16 cellular contexts compared by ENCODE assay signal in genomic region chr13:66794340-66795031, GRCh38.
DNase-seq lines count a peak whose midpoint lies in the region; ATAC-seq and TF ChIP-seq lines count a peak whose summit lies in the region.
"Had no signal": no experiment of that assay in that cellular context is flagged by ENCODE, and none has a peak within 500 bp of the region (broad histone marks: within the 10 kb centered on the region; RNA-seq: fewer than 3 reads in every experiment).

No MANE protein-coding gene starts in this region.

- DNase-seq in NCI-H2227 treated with DMSO at 0.1 percent for 48 hours (lab: John Stamatoyannopoulos, UW) (peak; percentile 4), pons (ENCODE audit: low spot score) (peak; percentile 40), ovary (no peak), anterior cingulate cortex (lab: John Stamatoyannopoulos, UW) (no peak), foreskin keratinocyte (no peak)
- DNase-seq: activated CD4-positive, alpha-beta T cell treated with anti-CD3 and anti-CD28 coated beads for 48 hours; activated gamma-delta T cell treated with Interleukin-2 at 50 U/mL for 16 hours; CD8-positive, alpha-beta T cell; NCI-H345; Right ventricle myocardium superior; stimulated activated CD4-positive, alpha-beta T cell treated with anti-CD3 and anti-CD28 coated beads, Interleukin-1b, Interleukin-23, amount 100 ng/mL, for 48 hours had no signal

- 69 to 79% (median 73%) methylated on average over 5 of the region's 5 CpGs for WGBS in ovary, 3 donors

- no peak for TF ChIP-seq POLR2A in ovary (IDR thresholded peaks at IDR 0.05)

- no peak overlapping the region for H3K27ac ChIP-seq in ovary
- H3K27ac ChIP-seq in foreskin keratinocyte: no peak overlapping the region
- H3K27ac ChIP-seq: breast epithelium, parathyroid adenoma had no signal

- no peak for TF ChIP-seq EP300 in ovary (IDR thresholded peaks at IDR 0.05)

- H3K27me3 ChIP-seq in ovary (no peaks in the 10 kb centered on the region), foreskin keratinocyte (no peaks in the 10 kb centered on the region)
- H3K27me3 ChIP-seq: breast epithelium had no signal

- H3K36me3 ChIP-seq in ovary: no peaks in the 10 kb centered on the region
- H3K36me3 ChIP-seq: breast epithelium had no signal

- no peak overlapping the region for H3K4me3 ChIP-seq in ovary
- H3K4me3 ChIP-seq: breast epithelium had no signal

- TF ChIP-seq CTCF in ovary (IDR thresholded peaks at IDR 0.05): no peak
- TF ChIP-seq CTCF in foreskin keratinocyte (conservative IDR thresholded peaks at IDR 0.05): no peak

- no peaks in the 10 kb centered on the region for H3K4me1 ChIP-seq in ovary (ENCODE audit: insufficient read depth)
- H3K4me1 ChIP-seq in foreskin keratinocyte: no peaks in the 10 kb centered on the region
- H3K4me1 ChIP-seq: breast epithelium, parathyroid adenoma had no signal

- ATAC-seq in GM19372 (IDR thresholded peaks at IDR 0.05; ENCODE audit: low read depth, unreplicated experiment): peak; percentile 68
- ATAC-seq in HG02870 (IDR thresholded peaks at IDR 0.05; ENCODE audit: unreplicated experiment): peak; percentile 74
- ATAC-seq in foreskin keratinocyte: no peak
- ATAC-seq: CD8-positive, alpha-beta T cell; stimulated activated memory B cell treated with anti-CD40 and anti-IgM and Interleukin-4, amounts not matched to agents 10 μg/mL and 1 μg/mL and 100 μg/mL, for 72 hours had no signal

- intact Hi-C loops in ovary (cut with DNase I): loop anchor here in 1 of 4 donors (5.0 kb wide), 1 partner anchor 1823 kb away; no protein-coding TSS in a partner anchor

- H3K9me3 ChIP-seq in ovary: no peaks in the 10 kb centered on the region
- H3K9me3 ChIP-seq: breast epithelium had no signal

Comparison
In these comparisons a context has a peak if more than half of its experiments do, and no peak if none do; other contexts are left out.
1. DNase-seq: peak in NCI-H2227 treated with DMSO at 0.1 percent for 48 hours (single experiment) and pons (single experiment); none in ovary (0 of 5), anterior cingulate cortex (0 of 58) and foreskin keratinocyte (0 of 2).